In the genomic region with DNA sequence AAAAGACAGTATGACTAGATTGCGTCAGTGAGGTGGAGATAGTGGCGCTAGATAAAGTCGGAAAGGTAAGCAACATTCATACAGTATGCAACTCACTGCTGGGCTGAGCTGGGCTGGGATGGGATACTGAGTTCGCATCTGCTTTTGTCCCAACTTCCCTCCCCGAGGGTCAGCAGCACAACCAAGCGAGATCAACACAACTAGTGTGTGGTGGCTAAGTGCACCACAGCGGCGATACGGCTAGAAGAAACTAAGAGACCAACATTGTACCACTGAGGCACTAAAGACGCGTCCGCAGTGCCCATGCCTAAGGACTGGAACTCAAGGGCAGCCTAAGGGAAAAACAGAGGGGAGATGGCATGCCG, we compare ENCODE assay signal across 8 cellular contexts. TPM values are rescaled to one million over a fixed set of nuclear protein-coding genes. Genes with fewer than 3 reads are reported as not detected.
DNase-seq lines count a peak whose midpoint lies in the region; ATAC-seq and TF ChIP-seq lines count a peak whose summit lies in the region.

No MANE protein-coding gene starts in this region.

- ATAC-seq in activated naive CD8-positive, alpha-beta T cell treated with anti-CD3 and anti-CD28 coated beads, Interleukin-2, amount 50 U/mL, for 24 hours, result no peak
- ATAC-seq in GM18519 (IDR thresholded peaks at IDR 0.05; ENCODE audit: low FRiP score, unreplicated experiment), result no peak
- no peak for ATAC-seq in GM21381 (IDR thresholded peaks at IDR 0.05; ENCODE audit: unreplicated experiment)

- peak overlapping the region; percentile 89 for H3K27ac Mint-ChIP-seq in T-helper 1 cell treated with Interleukin-12 subunit alpha and Interleukin-12 subunit beta and Interleukin-4 antibody, amounts not matched to agents 30 μg/mL and 1 μg/mL, for 36 hours
- H3K27ac Mint-ChIP-seq in activated naive CD8-positive, alpha-beta T cell treated with anti-CD3 and anti-CD28 coated beads, Interleukin-2, amount 50 U/mL, for 24 hours, result peak overlapping the region; percentile 93

- peak overlapping the region; percentile 64 for H3K27ac ChIP-seq in layer of hippocampus (ENCODE audit: low read depth, low read length)
- H3K27ac ChIP-seq in testis, result peak overlapping the region; percentile 31 to 52

- TF ChIP-seq CTCF in testis (IDR thresholded peaks at IDR 0.05), result no peak

- no peaks in the 10 kb centered on the region for H3K9me3 Mint-ChIP-seq in T-helper 1 cell treated with Interleukin-12 subunit alpha and Interleukin-12 subunit beta and Interleukin-4 antibody, amounts not matched to agents 30 μg/mL and 1 μg/mL, for 36 hours
- no peaks in the 10 kb centered on the region for H3K9me3 Mint-ChIP-seq in activated naive CD8-positive, alpha-beta T cell treated with anti-CD3 and anti-CD28 coated beads, Interleukin-2, amount 50 U/mL, for 24 hours

- WGBS in testis, 2 donors, result 1 to 3% methylated on average over 12 to 13 of the region's 13 CpGs

- H3K27me3 Mint-ChIP-seq in T-helper 1 cell treated with Interleukin-12 subunit alpha and Interleukin-12 subunit beta and Interleukin-4 antibody, amounts not matched to agents 30 μg/mL and 1 μg/mL, for 36 hours (ENCODE audit: low read depth), result no peaks in the 10 kb centered on the region
- H3K27me3 Mint-ChIP-seq in activated naive CD8-positive, alpha-beta T cell treated with anti-CD3 and anti-CD28 coated beads, Interleukin-2, amount 50 U/mL, for 24 hours, result no peaks in the 10 kb centered on the region

- no peaks in the 10 kb centered on the region for H3K9me3 ChIP-seq in testis

- intact Hi-C loops in testis (cut with DNase I; ENCODE audit: low total_unique reads), result no loop called here

- peaks cover 15% of the 10 kb centered on the region for H3K4me1 ChIP-seq in testis

- peaks cover 13% of the 10 kb centered on the region for H3K36me3 Mint-ChIP-seq in T-helper 1 cell treated with Interleukin-12 subunit alpha and Interleukin-12 subunit beta and Interleukin-4 antibody, amounts not matched to agents 30 μg/mL and 1 μg/mL, for 36 hours (ENCODE audit: low read depth)
- H3K36me3 Mint-ChIP-seq in activated naive CD8-positive, alpha-beta T cell treated with anti-CD3 and anti-CD28 coated beads, Interleukin-2, amount 50 U/mL, for 24 hours (ENCODE audit: low read depth), result peaks cover 28% of the 10 kb centered on the region

- no peak for TF ChIP-seq POLR2A in testis (IDR thresholded peaks at IDR 0.05)

- H3K27me3 ChIP-seq in layer of hippocampus (ENCODE audit: control insufficient read depth, insufficient read depth, low read length) (no peaks in the 10 kb centered on the region), testis (no peaks in the 10 kb centered on the region)

- no peaks in the 10 kb centered on the region for H3K36me3 ChIP-seq in testis (ENCODE audit: low read depth, missing control alignments)

- DNase-seq in T-helper 1 cell (no peak), testis (no peak), iPS-NIHi7 (ENCODE audit: extremely low spot score) (no peak)
- DNase-seq in activated naive CD8-positive, alpha-beta T cell treated with anti-CD3 and anti-CD28 coated beads, Interleukin-2, amount 50 U/mL, for 24 hours, result no peak

- peaks cover 29% of the 10 kb centered on the region for H3K4me1 Mint-ChIP-seq in T-helper 1 cell treated with Interleukin-12 subunit alpha and Interleukin-12 subunit beta and Interleukin-4 antibody, amounts not matched to agents 30 μg/mL and 1 μg/mL, for 36 hours (ENCODE audit: low read depth)
- H3K4me1 Mint-ChIP-seq in activated naive CD8-positive, alpha-beta T cell treated with anti-CD3 and anti-CD28 coated beads, Interleukin-2, amount 50 U/mL, for 24 hours, result peaks cover 45% of the 10 kb centered on the region

- peak overlapping the region; percentile 79 to 90 for H3K4me3 ChIP-seq in testis

- H3K4me3 Mint-ChIP-seq in T-helper 1 cell treated with Interleukin-12 subunit alpha and Interleukin-12 subunit beta and Interleukin-4 antibody, amounts not matched to agents 30 μg/mL and 1 μg/mL, for 36 hours, result peak overlapping the region; percentile 89
- H3K4me3 Mint-ChIP-seq in activated naive CD8-positive, alpha-beta T cell treated with anti-CD3 and anti-CD28 coated beads, Interleukin-2, amount 50 U/mL, for 24 hours, result peak overlapping the region; percentile 98

RNA-seq across cellular contexts. Expression of a gene that starts 0.5 kb away (rescaled TPM):
- total RNA-seq in testis, result 10 to 100 TPM; 24.5 to 27.9 TPM
- polyA plus RNA-seq in testis (ENCODE audit: insufficient read depth, low read depth, low replicate concordance), result 31.4 TPM

RNA-seq across cellular contexts. Expression of a gene that starts 0.6 kb away (rescaled TPM):
- total RNA-seq in testis, result 10 to 100 TPM; 42.8 to 58.0 TPM
- 40.5 TPM for polyA plus RNA-seq in testis (ENCODE audit: insufficient read depth, low read depth, low replicate concordance)

RNA-seq across cellular contexts. Expression of a gene that starts 19.3 kb away (rescaled TPM):
- total RNA-seq in testis, result 100 to 1,000 TPM; 244 to 279 TPM
- 238 TPM for polyA plus RNA-seq in testis (ENCODE audit: insufficient read depth, low read depth, low replicate concordance)

RNA-seq across cellular contexts. Expression of a gene that starts 44.2 kb away (rescaled TPM):
- 10 to 100 TPM; 53.5 to 54.6 TPM for total RNA-seq in testis
- polyA plus RNA-seq in testis (ENCODE audit: insufficient read depth, low read depth, low replicate concordance), result 38.1 TPM

RNA-seq across cellular contexts. Expression of a gene that starts 52.9 kb away (rescaled TPM):
- 100 to 1,000 TPM; 206 to 253 TPM for total RNA-seq in testis
- 109 TPM for polyA plus RNA-seq in testis (ENCODE audit: insufficient read depth, low read depth, low replicate concordance)
